Comparison of ENCODE assay signal across 21 cellular contexts in genomic region chr18:12256946-12257345, GRCh38. TPM values are rescaled to one million over a fixed set of nuclear protein-coding genes. Genes with fewer than 3 reads are reported as not detected.
DNase-seq lines count a peak whose midpoint lies in the region; ATAC-seq and TF ChIP-seq lines count a peak whose summit lies in the region.
"Had no signal": no experiment of that assay in that cellular context is flagged by ENCODE, and none has a peak within 500 bp of the region (broad histone marks: within the 10 kb centered on the region; RNA-seq: fewer than 3 reads in every experiment).

No MANE protein-coding gene starts in this region.

- peaks cover 16% of the 10 kb centered on the region for H3K4me1 ChIP-seq in neural progenitor cell
- H3K4me1 ChIP-seq: BE2C had no signal

- H3K79me2 ChIP-seq in neural progenitor cell (ENCODE audit: low read depth) = no peaks in the 10 kb centered on the region

- DNase-seq in EL = peak; percentile 49
- peak; percentile 16 for DNase-seq in KBM-7
- DNase-seq in dermis blood vessel endothelial cell = peak; percentile 69
- no peak for DNase-seq in neural progenitor cell (ENCODE audit: low spot score)
- no peak for DNase-seq in DMS79 treated with DMSO at 0.1 percent for 48 hours (lab: John Stamatoyannopoulos, UW)
- DNase-seq in KG1 (lab: John Stamatoyannopoulos, UW) = no peak
- DNase-seq: activated CD4-positive, alpha-beta T cell treated with anti-CD3 and anti-CD28 coated beads, Interleukin-2, amount 50 U/mL, for 48 hours; BE2C; cerebellar nuclear complex; effector CD8-positive, alpha-beta T cell; naive B cell; NCI-H1694; NCI-H345; pancreas; stimulated activated CD4-positive, alpha-beta T cell treated with anti-CD3 and anti-CD28 coated beads, Interleukin-2, amount 100 ng/mL, for 48 hours; stomach; upper lobe of left lung had no signal

- H3K27ac ChIP-seq in neural progenitor cell = no peak overlapping the region
- H3K27ac ChIP-seq: pancreas, stomach, upper lobe of left lung, VCaP had no signal

- peaks cover 20% of the 10 kb centered on the region for H4K20me1 ChIP-seq in neural progenitor cell (ENCODE audit: low read depth)

- no peaks in the 10 kb centered on the region for H3K36me3 ChIP-seq in neural progenitor cell
- H3K36me3 ChIP-seq: BE2C, pancreas, stomach, upper lobe of left lung had no signal

- no peak overlapping the region for H3K4me3 Mint-ChIP-seq in neural progenitor cell
- H3K4me3 Mint-ChIP-seq: GM23338; naive B cell; T-helper 1 cell treated with Interleukin-12 subunit alpha and Interleukin-12 subunit beta and Interleukin-4 antibody, amounts not matched to agents 30 μg/mL and 1 μg/mL, for 36 hours had no signal

- peaks cover 39% of the 10 kb centered on the region for H3K27me3 Mint-ChIP-seq in neural progenitor cell (ENCODE audit: insufficient read depth, low read depth)

- no peak overlapping the region for H3K9ac ChIP-seq in neural progenitor cell

- no peak overlapping the region for H3K4me2 ChIP-seq in neural progenitor cell
- H3K4me2 ChIP-seq: GM23338 had no signal

- H3K27ac Mint-ChIP-seq in neural progenitor cell = peak overlapping the region; percentile 33
- H3K27ac Mint-ChIP-seq: GM23338; T-helper 1 cell treated with Interleukin-12 subunit alpha and Interleukin-12 subunit beta and Interleukin-4 antibody, amounts not matched to agents 30 μg/mL and 1 μg/mL, for 36 hours had no signal

- no peaks in the 10 kb centered on the region for H3K36me3 Mint-ChIP-seq in neural progenitor cell
- H3K36me3 Mint-ChIP-seq: naive B cell had no signal

- in situ Hi-C loops in KBM-7 (cut with MboI; ENCODE audit: low pct_unique_long_range_greater_than_20kb, low sequenced_read_pairs) = loop anchor here (25.0 kb wide), 1 partner anchor 105 kb away; no protein-coding TSS in a partner anchor

- H2AFZ ChIP-seq in neural progenitor cell (replicated peaks) = no peak overlapping the region
- H2AFZ ChIP-seq: GM23338 had no signal

- no peaks in the 10 kb centered on the region for H3K9me3 ChIP-seq in neural progenitor cell (ENCODE audit: low read depth)
- H3K9me3 ChIP-seq: BE2C, pancreas, stomach, upper lobe of left lung had no signal

- peaks cover 3% of the 10 kb centered on the region for H3K9me3 Mint-ChIP-seq in neural progenitor cell
- H3K9me3 Mint-ChIP-seq: GM23338; naive B cell; T-helper 1 cell treated with Interleukin-12 subunit alpha and Interleukin-12 subunit beta and Interleukin-4 antibody, amounts not matched to agents 30 μg/mL and 1 μg/mL, for 36 hours had no signal

- no peak for TF ChIP-seq CTCF in neural progenitor cell (IDR thresholded peaks at IDR 0.05)

- H3K27me3 ChIP-seq in neural progenitor cell = peaks cover 72% of the 10 kb centered on the region

- H3K4me3 ChIP-seq in neural progenitor cell = no peak overlapping the region
- H3K4me3 ChIP-seq: GM23338, pancreas, stomach, upper lobe of left lung had no signal

- ATAC-seq in HG03342 (IDR thresholded peaks at IDR 0.05; ENCODE audit: unreplicated experiment) = no peak
- ATAC-seq: GM23338, pancreas had no signal

- H3K4me1 Mint-ChIP-seq in neural progenitor cell = peaks cover 27% of the 10 kb centered on the region

- peaks cover 5% of the 10 kb centered on the region for H3F3A ChIP-seq in neural progenitor cell (ENCODE audit: low read depth)

RNA-seq across cellular contexts. Expression of gene CIDEA, which starts 2.8 kb away (rescaled TPM):
- 1.2 and 1.9 TPM in 2 replicates for total RNA-seq in dermis blood vessel endothelial cell
- total RNA-seq in neural progenitor cell (ENCODE audit: low replicate concordance) = not detected in 2 replicates
- total RNA-seq: GM23338, stomach, upper lobe of left lung had no signal

RNA-seq across cellular contexts. Expression of gene TUBB6, which starts 51.1 kb away (rescaled TPM):
- total RNA-seq in dermis blood vessel endothelial cell = 877 and 1,390 TPM in 2 replicates
- 92.7 and 137 TPM in 2 replicates for total RNA-seq in neural progenitor cell (ENCODE audit: low replicate concordance)

Comparison
In these comparisons a context has a peak if more than half of its experiments do, and no peak if none do; other contexts are left out.
1. DNase-seq: peak in EL (single experiment), KBM-7 (single experiment) and dermis blood vessel endothelial cell (single experiment); none in neural progenitor cell (single experiment), DMS79 treated with DMSO at 0.1 percent for 48 hours (single experiment) and KG1 (single experiment).